Comparison of ENCODE assay signal across 19 cellular contexts in the genomic region with DNA sequence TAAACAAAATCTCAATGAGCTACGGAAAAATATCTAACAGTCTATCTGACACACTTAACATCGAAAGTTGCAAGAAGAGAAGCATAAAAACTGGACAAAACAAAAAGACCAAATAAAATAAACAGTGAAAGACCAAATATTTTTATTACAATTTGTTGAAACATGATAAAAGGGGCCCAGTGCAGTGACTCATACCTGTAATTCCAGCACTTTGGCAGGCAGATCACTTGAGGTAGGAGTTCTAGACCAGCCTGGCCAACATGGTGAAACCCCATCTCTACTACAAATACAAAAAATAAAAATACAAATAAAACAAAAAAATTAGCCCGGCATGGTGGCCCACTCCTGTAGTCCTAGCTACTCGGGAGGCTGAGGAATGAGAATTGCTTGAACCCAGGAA.
DNase-seq lines count a peak whose midpoint lies in the region; ATAC-seq and TF ChIP-seq lines count a peak whose summit lies in the region.
"Had no signal": no experiment of that assay in that cellular context is flagged by ENCODE, and none has a peak within 500 bp of the region (broad histone marks: within the 10 kb centered on the region; RNA-seq: fewer than 3 reads in every experiment).

No MANE protein-coding gene starts in this region.

- no peaks in the 10 kb centered on the region for H3K9me3 ChIP-seq in T-helper 17 cell (ENCODE audit: control insufficient read depth, low read length, poor library complexity, severe bottlenecking)
- no peaks in the 10 kb centered on the region for H3K9me3 ChIP-seq in CD4-positive, alpha-beta T cell (ENCODE audit: control insufficient read depth, low read length)
- H3K9me3 ChIP-seq in left ventricle myocardium inferior (replicated peaks) = no peaks in the 10 kb centered on the region
- no peaks in the 10 kb centered on the region for H3K9me3 ChIP-seq in uterus
- H3K9me3 ChIP-seq: Caco-2 had no signal

- no peaks in the 10 kb centered on the region for H3K36me3 Mint-ChIP-seq in T-helper 17 cell (ENCODE audit: low read depth)
- no peaks in the 10 kb centered on the region for H3K36me3 Mint-ChIP-seq in CD4-positive, alpha-beta T cell (ENCODE audit: low read depth)
- H3K36me3 Mint-ChIP-seq: CD8-positive, alpha-beta T cell had no signal

- no peak overlapping the region for H3K27ac ChIP-seq in CD4-positive, alpha-beta T cell (ENCODE audit: low read depth, low read length)
- H3K27ac ChIP-seq in left ventricle myocardium inferior (replicated peaks) (no peak overlapping the region), uterus (no peak overlapping the region)
- H3K27ac ChIP-seq: GM23248 had no signal

- DNase-seq in EL = peak; percentile 18
- DNase-seq in M059J (ENCODE audit: low read depth) = peak; percentile 76
- no peak for DNase-seq in T-helper 17 cell
- DNase-seq in fibroblast of the aortic adventitia (ENCODE audit: low read depth) = peak; percentile 9
- DNase-seq in CD4-positive, alpha-beta T cell = no peak
- no peak for DNase-seq in left ventricle myocardium inferior
- DNase-seq in uterus = no peak
- DNase-seq: 8988T; C1 segment of cervical spinal cord; Caco-2; CD8-positive, alpha-beta T cell; DMS153; DND-41; GDM1; GM23248; H9; HFFc6 had no signal

- TF ChIP-seq CTCF in fibroblast of the aortic adventitia (IDR thresholded peaks at IDR 0.05; ENCODE audit: insufficient read depth, low read length) = no peak
- TF ChIP-seq CTCF in CD4-positive, alpha-beta T cell (IDR thresholded peaks at IDR 0.05) = no peak
- TF ChIP-seq CTCF in left ventricle myocardium inferior (IDR thresholded peaks at IDR 0.05; ENCODE audit: borderline replicate concordance) = no peak
- no peak for TF ChIP-seq CTCF in uterus (IDR thresholded peaks at IDR 0.05)

- CTCF ChIA-PET in CD4-positive, alpha-beta T cell (lab: Charles Lee) = no interaction called here

- no peak overlapping the region for H3K4me3 ChIP-seq in fibroblast of the aortic adventitia (ENCODE audit: low read depth, low read length)
- no peak overlapping the region for H3K4me3 ChIP-seq in left ventricle myocardium inferior
- H3K4me3 ChIP-seq in uterus = no peak overlapping the region
- H3K4me3 ChIP-seq: GM12878, GM23248 had no signal

- POLR2A ChIA-PET in CD4-positive, alpha-beta T cell (lab: Charles Lee) = no interaction called here

- no peaks in the 10 kb centered on the region for H3K9me3 Mint-ChIP-seq in CD4-positive, alpha-beta T cell
- H3K9me3 Mint-ChIP-seq: CD8-positive, alpha-beta T cell; H9; HFFc6 had no signal

- no peaks in the 10 kb centered on the region for H3K36me3 ChIP-seq in left ventricle myocardium inferior
- no peaks in the 10 kb centered on the region for H3K36me3 ChIP-seq in uterus

- H3K27me3 Mint-ChIP-seq in T-helper 17 cell = no peaks in the 10 kb centered on the region
- H3K27me3 Mint-ChIP-seq in CD4-positive, alpha-beta T cell = no peaks in the 10 kb centered on the region

- ATAC-seq in T-helper 17 cell (no peak), GM19467 (IDR thresholded peaks at IDR 0.05; ENCODE audit: unreplicated experiment) (no peak)
- no peak for ATAC-seq in CD4-positive, alpha-beta T cell (ENCODE audit: poor library complexity)
- ATAC-seq: CD8-positive, alpha-beta T cell; GM12878 had no signal

- intact Hi-C loops in CD4-positive, alpha-beta T cell (cut with DNase I, micrococcal nuclease) = no loop called here
- intact Hi-C loops in left ventricle myocardium inferior (cut with micrococcal nuclease) = no loop called here
- intact Hi-C loops in uterus (cut with DNase I; ENCODE audit: low total_unique reads) = no loop called here

- H3K4me1 ChIP-seq in left ventricle myocardium inferior (no peaks in the 10 kb centered on the region), uterus (no peaks in the 10 kb centered on the region)
- H3K4me1 ChIP-seq: Caco-2 had no signal

- H3K4me1 Mint-ChIP-seq in T-helper 17 cell = no peaks in the 10 kb centered on the region
- no peaks in the 10 kb centered on the region for H3K4me1 Mint-ChIP-seq in CD4-positive, alpha-beta T cell (ENCODE audit: low read depth)
- H3K4me1 Mint-ChIP-seq: H9 had no signal

- H3K4me3 Mint-ChIP-seq in T-helper 17 cell = no peak overlapping the region
- no peak overlapping the region for H3K4me3 Mint-ChIP-seq in CD4-positive, alpha-beta T cell
- H3K4me3 Mint-ChIP-seq: CD8-positive, alpha-beta T cell; H9; HFFc6 had no signal

- TF ChIP-seq POLR2A in uterus (IDR thresholded peaks at IDR 0.05) = no peak

- H3K27ac Mint-ChIP-seq in T-helper 17 cell = peak overlapping the region; percentile 57
- no peak overlapping the region for H3K27ac Mint-ChIP-seq in CD4-positive, alpha-beta T cell
- H3K27ac Mint-ChIP-seq: CD8-positive, alpha-beta T cell; H9; HFFc6 had no signal

- H3K27me3 ChIP-seq in CD4-positive, alpha-beta T cell (ENCODE audit: control insufficient read depth, insufficient read depth, low read length) = no peaks in the 10 kb centered on the region
- H3K27me3 ChIP-seq in left ventricle myocardium inferior (ENCODE audit: low read depth) (no peaks in the 10 kb centered on the region), uterus (no peaks in the 10 kb centered on the region)

Comparison
In these comparisons a context has a peak if more than half of its experiments do, and no peak if none do; other contexts are left out.
1. DNase-seq: peak in EL (single experiment), M059J (single experiment) and fibroblast of the aortic adventitia (single experiment); none in T-helper 17 cell (0 of 3), CD4-positive, alpha-beta T cell (0 of 10), left ventricle myocardium inferior (single experiment) and uterus (0 of 2).